Comparison of ENCODE assay signal across 2 cellular contexts in genomic region chr12:93390025-93390424, GRCh38.
TF ChIP-seq lines count a peak whose summit lies in the region.

No MANE protein-coding gene starts in this region.

TF ChIP-seq in GM12878, 131 proteins besides CTCF, POLR2A, EP300 and RAD21:
- TF ChIP-seq SREBF2 (IDR thresholded peaks at IDR 0.05; ENCODE audit: low read length) (no peak), MLLT1 (IDR thresholded peaks at IDR 0.05) (no peak), SIN3A (IDR thresholded peaks at IDR 0.05; ENCODE audit: low read depth, low read length) (no peak), CBX3 (IDR thresholded peaks at IDR 0.05; ENCODE audit: borderline replicate concordance, low read depth) (no peak), TBL1XR1 (IDR thresholded peaks at IDR 0.05; ENCODE audit: low read depth, low read length) (no peak), MAX (IDR thresholded peaks at IDR 0.05; ENCODE audit: low read depth, low read length) (no peak), MXI1 (IDR thresholded peaks at IDR 0.05; ENCODE audit: low read depth, low read length) (no peak), NR2C1 (IDR thresholded peaks at IDR 0.05) (no peak), JUNB (IDR thresholded peaks at IDR 0.05) (no peak), RELA (IDR thresholded peaks at IDR 0.05; ENCODE audit: borderline replicate concordance, partially characterized antibody) (no peak), POLR2AphosphoS5 (IDR thresholded peaks at IDR 0.05; ENCODE audit: low read length) (no peak), CBFB (IDR thresholded peaks at IDR 0.05; ENCODE audit: low read depth) (no peak), ZBTB40 (IDR thresholded peaks at IDR 0.05; ENCODE audit: borderline replicate concordance) (no peak)
TF ChIP-seq in GM12878: peak in this region for 0.

TF ChIP-seq in liver, 16 proteins besides CTCF, POLR2A, EP300 and RAD21:
- TF ChIP-seq FOXA1 (IDR thresholded peaks at IDR 0.05), result no peak
- TF ChIP-seq FOXA2 (IDR thresholded peaks at IDR 0.05), result peak; percentile 33
- TF ChIP-seq TAF1 (conservative IDR thresholded peaks at IDR 0.05), result no peak
- TF ChIP-seq RXRA (IDR thresholded peaks at IDR 0.05), result no peak
- no peak for TF ChIP-seq NR2F2 (IDR thresholded peaks at IDR 0.05)
- no peak for TF ChIP-seq ATF3 (IDR thresholded peaks at IDR 0.05)
- no peak for TF ChIP-seq EGR1 (IDR thresholded peaks at IDR 0.05; ENCODE audit: low read depth in 2 of 2)
TF ChIP-seq in liver: peak in this region for 1.
